7 cellular contexts compared by ENCODE assay signal in the genomic region with DNA sequence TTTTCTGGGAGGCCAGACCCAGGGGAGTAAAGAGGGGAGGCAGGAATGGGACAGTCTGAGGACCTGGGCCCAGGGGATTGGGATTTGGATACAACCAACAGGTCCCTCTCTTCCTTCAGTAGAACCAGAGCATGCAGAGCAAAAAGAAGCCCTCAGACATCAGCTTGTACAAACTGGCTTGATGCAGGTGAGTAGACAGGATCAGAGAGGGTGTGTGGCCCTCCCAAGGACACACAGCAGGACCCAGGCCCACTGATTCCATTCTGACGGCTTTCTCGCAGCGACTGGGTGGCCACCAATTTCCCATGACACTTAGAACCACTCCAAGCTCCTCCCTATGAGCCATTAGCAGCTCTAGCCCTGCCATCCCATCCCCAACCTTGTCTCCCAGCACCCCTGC.
"Had no signal": no experiment of that assay in that cellular context is flagged by ENCODE, and none has a peak within 500 bp of the region (broad histone marks: within the 10 kb centered on the region; RNA-seq: fewer than 3 reads in every experiment).

No MANE protein-coding gene starts in this region.

- H3K4me3 ChIP-seq: GM23248, HAP-1 had no signal

- H3K4me1 ChIP-seq: HAP-1 had no signal

- H3K9me3 ChIP-seq: HAP-1 had no signal

- DNase-seq: GM23248, GOT3, H7, KG1 had no signal

- H3K27ac ChIP-seq: GM23248 had no signal

- H3K9ac ChIP-seq: GM23248 had no signal

- H2AFZ ChIP-seq: GM23248 had no signal

- ATAC-seq: HCT116 had no signal

- FAIRE-seq: HTR-8/SVneo had no signal

- H3K36me3 ChIP-seq: HAP-1 had no signal
